1 cellular context compared by ENCODE assay signal in the genomic region with DNA sequence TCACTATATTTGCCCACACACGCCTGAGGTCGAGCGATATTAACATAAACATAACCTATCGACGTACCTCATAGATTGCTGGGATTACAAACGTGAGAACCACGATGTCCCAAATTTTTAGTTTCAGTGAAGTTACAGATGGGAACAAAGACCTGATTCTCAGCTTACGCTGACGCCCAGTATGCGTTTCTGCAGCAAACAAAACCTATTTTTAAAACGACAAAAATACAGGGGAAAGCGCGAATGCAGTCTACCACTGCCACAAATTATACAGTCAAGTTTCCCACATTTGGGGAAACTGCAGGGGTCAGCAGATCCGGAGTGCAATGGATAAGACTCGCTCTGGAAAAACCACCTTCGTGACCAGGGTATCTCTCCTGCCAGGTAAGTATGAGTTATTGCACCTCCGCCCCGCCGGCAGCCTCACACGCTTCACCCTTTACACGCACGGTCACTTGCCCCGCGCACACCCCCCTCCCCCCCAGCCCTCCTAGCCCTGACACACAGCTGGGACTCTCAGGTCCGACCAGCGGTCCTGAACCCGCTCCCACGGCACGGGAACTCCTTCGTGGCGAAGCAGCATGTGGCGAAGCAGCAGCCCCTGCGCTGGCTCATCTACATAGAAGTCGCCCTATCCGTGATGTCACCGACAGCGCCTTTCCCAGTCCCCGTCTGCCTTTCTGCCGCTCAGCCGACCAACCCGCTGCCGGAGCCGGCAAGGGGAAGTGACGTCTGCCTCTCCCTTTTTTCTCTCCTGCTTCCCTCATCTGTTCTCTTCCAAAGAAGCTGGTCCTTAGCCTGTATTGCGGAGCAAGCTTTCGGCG.
TF ChIP-seq lines count a peak whose summit lies in the region.
"Not testable (repeated sequence)": the region's sequence is repeated elsewhere in the genome, so short reads cannot be mapped to it uniquely, and the experiment has no call there.

No MANE protein-coding gene starts in this region.

TF ChIP-seq in HepG2, 621 proteins besides CTCF, POLR2A, EP300 and RAD21 (continued from another document and continues in another):
- TF ChIP-seq ZNF280D (CRISPR knock-in tag; IDR thresholded peaks at IDR 0.05) = peak; percentile 20; the same call in 1 of the 2 replicates
- TF ChIP-seq PHF5A (CRISPR knock-in tag; IDR thresholded peaks at IDR 0.05; ENCODE audit: low read depth, unreplicated experiment) = peak; percentile 26
- TF ChIP-seq FLYWCH1 (CRISPR knock-in tag; IDR thresholded peaks at IDR 0.05) = peak; percentile 85; the same call in 1 of the 2 replicates
- TF ChIP-seq, protein P1, sequence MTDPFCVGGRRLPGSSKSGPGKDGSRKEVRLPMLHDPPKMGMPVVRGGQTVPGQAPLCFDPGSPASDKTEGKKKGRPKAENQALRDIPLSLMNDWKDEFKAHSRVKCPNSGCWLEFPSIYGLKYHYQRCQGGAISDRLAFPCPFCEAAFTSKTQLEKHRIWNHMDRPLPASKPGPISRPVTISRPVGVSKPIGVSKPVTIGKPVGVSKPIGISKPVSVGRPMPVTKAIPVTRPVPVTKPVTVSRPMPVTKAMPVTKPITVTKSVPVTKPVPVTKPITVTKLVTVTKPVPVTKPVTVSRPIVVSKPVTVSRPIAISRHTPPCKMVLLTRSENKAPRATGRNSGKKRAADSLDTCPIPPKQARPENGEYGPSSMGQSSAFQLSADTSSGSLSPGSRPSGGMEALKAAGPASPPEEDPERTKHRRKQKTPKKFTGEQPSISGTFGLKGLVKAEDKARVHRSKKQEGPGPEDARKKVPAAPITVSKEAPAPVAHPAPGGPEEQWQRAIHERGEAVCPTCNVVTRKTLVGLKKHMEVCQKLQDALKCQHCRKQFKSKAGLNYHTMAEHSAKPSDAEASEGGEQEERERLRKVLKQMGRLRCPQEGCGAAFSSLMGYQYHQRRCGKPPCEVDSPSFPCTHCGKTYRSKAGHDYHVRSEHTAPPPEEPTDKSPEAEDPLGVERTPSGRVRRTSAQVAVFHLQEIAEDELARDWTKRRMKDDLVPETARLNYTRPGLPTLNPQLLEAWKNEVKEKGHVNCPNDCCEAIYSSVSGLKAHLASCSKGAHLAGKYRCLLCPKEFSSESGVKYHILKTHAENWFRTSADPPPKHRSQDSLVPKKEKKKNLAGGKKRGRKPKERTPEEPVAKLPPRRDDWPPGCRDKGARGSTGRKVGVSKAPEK (CRISPR knock-in tag; IDR thresholded peaks at IDR 0.05; ENCODE audit: borderline replicate concordance) = peak; percentile 86; the same call in 1 of the 2 replicates
- TF ChIP-seq MAFF (IDR thresholded peaks at IDR 0.05; ENCODE audit: low read depth, low read length) = peak; percentile 98
- TF ChIP-seq ZNF414 (CRISPR knock-in tag; IDR thresholded peaks at IDR 0.05) = peak; percentile 72
- peak; percentile 98 for TF ChIP-seq RBM22 (optimal IDR thresholded peaks at IDR 0.05; ENCODE audit: low read length)
- peak; percentile 33 for TF ChIP-seq ASH2L (IDR thresholded peaks at IDR 0.05; ENCODE audit: insufficient read length, low read depth, low read length)
- not testable (repeated sequence) for TF ChIP-seq FOXA1 (IDR thresholded peaks at IDR 0.05)
- peak; percentile 26; the same call in 1 of the 2 replicates for TF ChIP-seq FOXA1 (CRISPR knock-in tag; IDR thresholded peaks at IDR 0.05)
- peak; percentile 58; the same call in 1 of the 2 replicates for TF ChIP-seq GZF1 (CRISPR knock-in tag; IDR thresholded peaks at IDR 0.05)
- peak; percentile 80 for TF ChIP-seq RXRB (CRISPR knock-in tag; IDR thresholded peaks at IDR 0.05; ENCODE audit: borderline replicate concordance)
- TF ChIP-seq, protein P2, sequence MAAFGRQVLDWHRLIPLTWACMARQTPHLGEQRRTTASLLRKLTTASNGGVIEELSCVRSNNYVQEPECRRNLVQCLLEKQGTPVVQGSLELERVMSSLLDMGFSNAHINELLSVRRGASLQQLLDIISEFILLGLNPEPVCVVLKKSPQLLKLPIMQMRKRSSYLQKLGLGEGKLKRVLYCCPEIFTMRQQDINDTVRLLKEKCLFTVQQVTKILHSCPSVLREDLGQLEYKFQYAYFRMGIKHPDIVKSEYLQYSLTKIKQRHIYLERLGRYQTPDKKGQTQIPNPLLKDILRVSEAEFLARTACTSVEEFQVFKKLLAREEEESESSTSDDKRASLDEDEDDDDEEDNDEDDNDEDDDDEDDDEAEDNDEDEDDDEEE (CRISPR knock-in tag; IDR thresholded peaks at IDR 0.05) = peak; percentile 31; the same call in 1 of the 2 replicates
- TF ChIP-seq ETV5 (CRISPR knock-in tag; IDR thresholded peaks at IDR 0.05; ENCODE audit: borderline replicate concordance) = peak; percentile 72
- TF ChIP-seq GTF2F1 (IDR thresholded peaks at IDR 0.05; ENCODE audit: low read length) = peak; percentile 99
- peak; percentile 66 for TF ChIP-seq FOXO1 (CRISPR knock-in tag; IDR thresholded peaks at IDR 0.05)
- TF ChIP-seq ZNF614 (CRISPR knock-in tag; IDR thresholded peaks at IDR 0.05; ENCODE audit: borderline replicate concordance) = peak; percentile 83
- TF ChIP-seq, protein P3, sequence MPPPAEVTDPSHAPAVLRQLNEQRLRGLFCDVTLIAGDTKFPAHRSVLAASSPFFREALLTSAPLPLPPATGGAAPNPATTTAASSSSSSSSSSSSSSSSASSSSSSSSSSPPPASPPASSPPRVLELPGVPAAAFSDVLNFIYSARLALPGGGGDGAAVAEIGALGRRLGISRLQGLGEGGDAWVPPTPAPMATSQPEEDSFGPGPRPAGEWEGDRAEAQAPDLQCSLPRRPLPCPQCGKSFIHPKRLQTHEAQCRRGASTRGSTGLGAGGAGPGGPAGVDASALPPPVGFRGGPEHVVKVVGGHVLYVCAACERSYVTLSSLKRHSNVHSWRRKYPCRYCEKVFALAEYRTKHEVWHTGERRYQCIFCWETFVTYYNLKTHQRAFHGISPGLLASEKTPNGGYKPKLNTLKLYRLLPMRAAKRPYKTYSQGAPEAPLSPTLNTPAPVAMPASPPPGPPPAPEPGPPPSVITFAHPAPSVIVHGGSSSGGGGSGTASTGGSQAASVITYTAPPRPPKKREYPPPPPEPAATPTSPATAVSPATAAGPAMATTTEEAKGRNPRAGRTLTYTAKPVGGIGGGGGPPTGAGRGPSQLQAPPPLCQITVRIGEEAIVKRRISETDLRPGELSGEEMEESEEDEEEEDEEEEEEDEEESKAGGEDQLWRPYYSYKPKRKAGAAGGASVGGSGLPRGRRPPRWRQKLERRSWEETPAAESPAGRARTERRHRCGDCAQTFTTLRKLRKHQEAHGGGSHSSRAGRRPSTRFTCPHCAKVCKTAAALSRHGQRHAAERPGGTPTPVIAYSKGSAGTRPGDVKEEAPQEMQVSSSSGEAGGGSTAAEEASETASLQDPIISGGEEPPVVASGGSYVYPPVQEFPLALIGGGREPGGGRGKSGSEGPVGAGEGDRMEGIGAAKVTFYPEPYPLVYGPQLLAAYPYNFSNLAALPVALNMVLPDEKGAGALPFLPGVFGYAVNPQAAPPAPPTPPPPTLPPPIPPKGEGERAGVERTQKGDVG (CRISPR knock-in tag; IDR thresholded peaks at IDR 0.05; ENCODE audit: borderline replicate concordance) = 0 out of 2 replicates have a peak, but pooled peaks have one; percentile 37
- TF ChIP-seq THAP11 (CRISPR knock-in tag; IDR thresholded peaks at IDR 0.05) = peak; percentile 79
- 0 out of 2 replicates have a peak, but pooled peaks have one; percentile 36 for TF ChIP-seq CHCHD3 (CRISPR knock-in tag; IDR thresholded peaks at IDR 0.05)
- 0 out of 2 replicates have a peak, but pooled peaks have one; percentile 19 for TF ChIP-seq GABPA (IDR thresholded peaks at IDR 0.05; ENCODE audit: low read depth, low read length)
- TF ChIP-seq GABPA (CRISPR knock-in tag; IDR thresholded peaks at IDR 0.05; ENCODE audit: low read depth) = peak; percentile 84
- peak; percentile 96 for TF ChIP-seq SMYD3 (CRISPR knock-in tag; IDR thresholded peaks at IDR 0.05)
- peak; percentile 89; the same call in 1 of the 2 replicates for TF ChIP-seq ZNF619 (CRISPR knock-in tag; IDR thresholded peaks at IDR 0.05)
- TF ChIP-seq ZNF160 (CRISPR knock-in tag; IDR thresholded peaks at IDR 0.05) = peak; percentile 90; the same call in 1 of the 2 replicates
- TF ChIP-seq ZBTB1 (CRISPR knock-in tag; IDR thresholded peaks at IDR 0.05; ENCODE audit: borderline replicate concordance) = peak; percentile 52; the same call in 1 of the 2 replicates
- TF ChIP-seq, protein P4, sequence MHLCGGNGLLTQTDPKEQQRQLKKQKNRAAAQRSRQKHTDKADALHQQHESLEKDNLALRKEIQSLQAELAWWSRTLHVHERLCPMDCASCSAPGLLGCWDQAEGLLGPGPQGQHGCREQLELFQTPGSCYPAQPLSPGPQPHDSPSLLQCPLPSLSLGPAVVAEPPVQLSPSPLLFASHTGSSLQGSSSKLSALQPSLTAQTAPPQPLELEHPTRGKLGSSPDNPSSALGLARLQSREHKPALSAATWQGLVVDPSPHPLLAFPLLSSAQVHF (CRISPR knock-in tag; IDR thresholded peaks at IDR 0.05) = 0 out of 2 replicates have a peak, but pooled peaks have one; percentile 90
- TF ChIP-seq SIN3B (IDR thresholded peaks at IDR 0.05; ENCODE audit: low read length) = peak; percentile 73; the same call in 1 of the 2 replicates
- TF ChIP-seq MXD3 (CRISPR knock-in tag; IDR thresholded peaks at IDR 0.05) = peak; percentile 64
- TF ChIP-seq POLR2G (IDR thresholded peaks at IDR 0.05; ENCODE audit: low read depth, low read length) = peak; percentile 100
- peak; percentile 79; the same call in 1 of the 2 replicates for TF ChIP-seq SMAD1 (CRISPR knock-in tag; IDR thresholded peaks at IDR 0.05; ENCODE audit: borderline replicate concordance, low read depth)
- peak; percentile 74; the same call in 1 of the 2 replicates for TF ChIP-seq SP4 (CRISPR knock-in tag; IDR thresholded peaks at IDR 0.05)
- peak; percentile 29 for TF ChIP-seq HNRNPLL (IDR thresholded peaks at IDR 0.05; ENCODE audit: low read depth, low read length, poor library complexity, severe bottlenecking)
- peak; percentile 68; the same call in 1 of the 2 replicates for TF ChIP-seq KMT2A (CRISPR knock-in tag; IDR thresholded peaks at IDR 0.05)
- peak; percentile 79 for TF ChIP-seq HDAC2 (CRISPR knock-in tag; IDR thresholded peaks at IDR 0.05)
- TF ChIP-seq REPIN1 (CRISPR knock-in tag; IDR thresholded peaks at IDR 0.05; ENCODE audit: borderline replicate concordance, low read depth) = peak; percentile 96
- peak; percentile 42; the same call in 1 of the 2 replicates for TF ChIP-seq ZFYVE20 (CRISPR knock-in tag; IDR thresholded peaks at IDR 0.05; ENCODE audit: borderline replicate concordance, low read depth)
- TF ChIP-seq MAFK (conservative IDR thresholded peaks at IDR 0.05 in 1 of 2, IDR thresholded peaks at IDR 0.05 in 1 of 2; ENCODE audit: low read length in 2 of 2) = peak; percentile 97 to 99
- TF ChIP-seq, protein P5, sequence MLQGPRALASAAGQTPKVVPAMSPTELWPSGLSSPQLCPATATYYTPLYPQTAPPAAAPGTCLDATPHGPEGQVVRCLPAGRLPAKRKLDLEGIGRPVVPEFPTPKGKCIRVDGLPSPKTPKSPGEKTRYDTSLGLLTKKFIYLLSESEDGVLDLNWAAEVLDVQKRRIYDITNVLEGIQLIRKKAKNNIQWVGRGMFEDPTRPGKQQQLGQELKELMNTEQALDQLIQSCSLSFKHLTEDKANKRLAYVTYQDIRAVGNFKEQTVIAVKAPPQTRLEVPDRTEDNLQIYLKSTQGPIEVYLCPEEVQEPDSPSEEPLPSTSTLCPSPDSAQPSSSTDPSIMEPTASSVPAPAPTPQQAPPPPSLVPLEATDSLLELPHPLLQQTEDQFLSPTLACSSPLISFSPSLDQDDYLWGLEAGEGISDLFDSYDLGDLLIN (CRISPR knock-in tag; IDR thresholded peaks at IDR 0.05; ENCODE audit: borderline replicate concordance) = peak; percentile 92
- peak; percentile 96 for TF ChIP-seq CBFB (CRISPR knock-in tag; IDR thresholded peaks at IDR 0.05)
- TF ChIP-seq ZNF572 (CRISPR knock-in tag; IDR thresholded peaks at IDR 0.05) = 0 out of 2 replicates have a peak, but pooled peaks have one; percentile 60
- peak; percentile 81; the same call in 1 of the 2 replicates for TF ChIP-seq ZNF790 (CRISPR knock-in tag; IDR thresholded peaks at IDR 0.05; ENCODE audit: borderline replicate concordance)
- peak; percentile 82 for TF ChIP-seq JUNB (CRISPR knock-in tag; IDR thresholded peaks at IDR 0.05; ENCODE audit: borderline replicate concordance)
- TF ChIP-seq HOXD1 (CRISPR knock-in tag; IDR thresholded peaks at IDR 0.05) = peak; percentile 63; the same call in 1 of the 2 replicates
- peak; percentile 71; the same call in 1 of the 2 replicates for TF ChIP-seq ZNF343 (CRISPR knock-in tag; IDR thresholded peaks at IDR 0.05)
- peak; percentile 90 for TF ChIP-seq ZNF580 (CRISPR knock-in tag; IDR thresholded peaks at IDR 0.05; ENCODE audit: borderline replicate concordance, low read depth)
- peak; percentile 72 for TF ChIP-seq ZNF709 (CRISPR knock-in tag; IDR thresholded peaks at IDR 0.05)
